ENCODE assay signal across 8 cellular contexts in genomic region chr10:11180228-11180627, GRCh38.
DNase-seq lines count a peak whose midpoint lies in the region; ATAC-seq, FAIRE-seq and TF ChIP-seq lines count a peak whose summit lies in the region.

No MANE protein-coding gene starts in this region.

- H3K9me3 ChIP-seq in Peyer's patch (peaks cover 0 to 2% (median 0%) of the 10 kb centered on the region in 4 donors), kidney (ENCODE audit: control insufficient read depth in 1 of 2, low read length in 2 of 2) (peaks cover 0 to 5% of the 10 kb centered on the region in 2 donors)

- H3K27ac ChIP-seq in Peyer's patch: peak overlapping the region; percentile 2 to 70 (median 54)
- H3K27ac ChIP-seq in kidney (ENCODE audit: low read depth in 2 of 2, low read length in 2 of 2): no peak overlapping the region

- in situ Hi-C loops in ACHN (cut with HindIII; ENCODE audit: low pct_ligation_motif_present, low pct_unique_long_range_greater_than_20kb, low sequenced_read_pairs): no loop called here

- no peaks in the 10 kb centered on the region for H3K27me3 Mint-ChIP-seq in activated naive CD4-positive, alpha-beta T cell treated with anti-CD3 and anti-CD28 coated beads, Interleukin-2, amount 50 U/mL, for 24 hours

- H3K27ac Mint-ChIP-seq in activated naive CD4-positive, alpha-beta T cell treated with anti-CD3 and anti-CD28 coated beads, Interleukin-2, amount 50 U/mL, for 24 hours: peak overlapping the region; percentile 99

- peaks cover 0 to 14% (median 0%) of the 10 kb centered on the region in 3 donors for H3K36me3 ChIP-seq in Peyer's patch
- H3K36me3 ChIP-seq in kidney (ENCODE audit: control insufficient read depth in 1 of 2, insufficient read depth in 2 of 2, low read length in 2 of 2): no peaks in the 10 kb centered on the region

- TF ChIP-seq CTCF in Peyer's patch (IDR thresholded peaks at IDR 0.05) (no peak), kidney (IDR thresholded peaks at IDR 0.05; ENCODE audit: borderline replicate concordance, extremely low read depth, insufficient read depth) (no peak)

- ATAC-seq in HG03457 (IDR thresholded peaks at IDR 0.05; ENCODE audit: unreplicated experiment): no peak

- H3K4me3 ChIP-seq in Peyer's patch (peak overlapping the region in 2 of 4 donors; percentile 10 to 20), kidney (ENCODE audit: low read length in 2 of 2) (no peak overlapping the region)

- peak in 2 of 3 donors; percentile 58 to 70 for DNase-seq in Peyer's patch
- DNase-seq in stimulated activated CD4-positive, alpha-beta T cell treated with anti-CD3 and anti-CD28 coated beads, Interleukin-12 subunit alpha, Interleukin-12 subunit beta, amount 100 ng/mL, for 48 hours (ENCODE audit: low read depth in 2 of 3, low spot score in 1 of 3): peak; percentile 53 to 63 (median 54)
- DNase-seq in kidney: no peak
- no peak for DNase-seq in ACHN
- no peak for DNase-seq in iPS-NIHi11 (ENCODE audit: low spot score)

- FAIRE-seq in kidney (lab: Jason Lieb, UNC): no peak

- no peaks in the 10 kb centered on the region for H3K27me3 ChIP-seq in Peyer's patch

- peaks cover 41% of the 10 kb centered on the region for H3K36me3 Mint-ChIP-seq in activated naive CD4-positive, alpha-beta T cell treated with anti-CD3 and anti-CD28 coated beads, Interleukin-2, amount 50 U/mL, for 24 hours

- no peaks in the 10 kb centered on the region for H3K9me3 Mint-ChIP-seq in activated naive CD4-positive, alpha-beta T cell treated with anti-CD3 and anti-CD28 coated beads, Interleukin-2, amount 50 U/mL, for 24 hours

- TF ChIP-seq POLR2A in GM19193 (IDR thresholded peaks at IDR 0.05; ENCODE audit: extremely low read depth, insufficient read depth, insufficient read length) (peak; percentile 57), Peyer's patch (IDR thresholded peaks at IDR 0.05) (no peak)

- intact Hi-C loops in kidney (cut with DNase I): no loop called here

- H3K4me1 ChIP-seq in Peyer's patch: peaks cover 0 to 31% (median 17%) of the 10 kb centered on the region in 4 donors
- peaks cover 0 to 5% of the 10 kb centered on the region in 2 donors for H3K4me1 ChIP-seq in kidney (ENCODE audit: control insufficient read depth in 1 of 2, insufficient read depth in 1 of 2, low read depth in 1 of 2, low read length in 2 of 2)

- no peak overlapping the region for H3K4me3 Mint-ChIP-seq in activated naive CD4-positive, alpha-beta T cell treated with anti-CD3 and anti-CD28 coated beads, Interleukin-2, amount 50 U/mL, for 24 hours

- peaks cover 43% of the 10 kb centered on the region for H3K4me1 Mint-ChIP-seq in activated naive CD4-positive, alpha-beta T cell treated with anti-CD3 and anti-CD28 coated beads, Interleukin-2, amount 50 U/mL, for 24 hours

- H3K9ac ChIP-seq in kidney (ENCODE audit: low read length in 2 of 2): no peak overlapping the region

Comparison
In these comparisons a context has a peak if more than half of its experiments do, and no peak if none do; other contexts are left out.
1. DNase-seq: peak in Peyer's patch (2 of 3) and stimulated activated CD4-positive, alpha-beta T cell treated with anti-CD3 and anti-CD28 coated beads, Interleukin-12 subunit alpha, Interleukin-12 subunit beta, amount 100 ng/mL, for 48 hours (3 of 3); none in kidney (single experiment), ACHN (single experiment) and iPS-NIHi11 (single experiment).
2. H3K27ac ChIP-seq: peak in Peyer's patch (4 of 4); none in kidney (0 of 2).